33 cellular contexts compared by ENCODE assay signal in genomic region chr16:13554643-13555042, GRCh38.
"Had no signal": no experiment of that assay in that cellular context is flagged by ENCODE, and none has a peak within 500 bp of the region (broad histone marks: within the 10 kb centered on the region; RNA-seq: fewer than 3 reads in every experiment).

No MANE protein-coding gene starts in this region.

- H3K9me3 ChIP-seq: adrenal gland, ascending aorta, body of pancreas, breast epithelium had no signal

- H3K4me3 ChIP-seq: adrenal gland, ascending aorta, body of pancreas, breast epithelium, cardiac muscle cell had no signal

- ATAC-seq: activated naive CD4-positive, alpha-beta T cell treated with anti-CD3 and anti-CD28 coated beads, Interleukin-2, amount 50 U/mL, for 72 hours; activated naive CD8-positive, alpha-beta T cell treated with anti-CD3 and anti-CD28 coated beads, Interleukin-2, amount 50 U/mL, for 24 hours; activated T-cell treated with anti-CD3 and anti-CD28 coated beads, Interleukin-2, amount 50 U/mL, for 4 hours; activated T-cell treated with anti-CD3 and anti-CD28 coated beads, Interleukin-2, amount 50 U/mL, for 72 hours; activated T-helper 17 cell treated with anti-CD3 and anti-CD28 coated beads, Interleukin-2, amount 50 U/mL, for 72 hours; body of pancreas had no signal

- H3K27me3 ChIP-seq: ascending aorta, body of pancreas, brain microvascular endothelial cell, breast epithelium, cardiac muscle cell had no signal

- FAIRE-seq: astrocyte, bronchial epithelial cell had no signal

- H3K27ac ChIP-seq: adrenal gland, ascending aorta, body of pancreas, brain microvascular endothelial cell, breast epithelium, cardiac muscle cell had no signal

- H3K4me1 ChIP-seq: adrenal gland, ascending aorta, body of pancreas, breast epithelium had no signal

- DNase-seq: activated effector memory CD4-positive, alpha-beta T cell treated with anti-CD3 and anti-CD28 coated beads, Interleukin-2, amount 50 U/mL, for 16 hours; activated effector memory CD4-positive, alpha-beta T cell treated with Interleukin-2 at 50 U/mL for 16 hours; activated gamma-delta T cell; activated gamma-delta T cell treated with Interleukin-2 at 50 U/mL for 16 hours; activated naive CD4-positive, alpha-beta T cell; activated naive CD4-positive, alpha-beta T cell treated with anti-CD3 and anti-CD28 coated beads for 36 hours; activated naive CD4-positive, alpha-beta T cell treated with anti-CD3 and anti-CD28 coated beads, Interleukin-2, amount 10 ng/mL, durations not matched to agents 7 days and 5 days; activated naive CD4-positive, alpha-beta T cell treated with anti-CD3 and anti-CD28 coated beads, Interleukin-2, amount 50 U/mL, for 16 hours; activated naive CD4-positive, alpha-beta T cell treated with Interleukin-2 at 50 U/mL for 16 hours; activated naive CD8-positive, alpha-beta T cell treated with anti-CD3 and anti-CD28 coated beads for 36 hours; activated naive CD8-positive, alpha-beta T cell treated with anti-CD3 and anti-CD28 coated beads, Interleukin-2, amount 10 ng/mL, durations not matched to agents 7 days and 5 days; activated naive CD8-positive, alpha-beta T cell treated with anti-CD3 and anti-CD28 coated beads, Interleukin-2, amount 50 U/mL, for 24 hours; activated T-cell treated with anti-CD3 and anti-CD28 coated beads, Interleukin-2, amount 50 U/mL, for 24 hours; activated T-cell treated with anti-CD3 and anti-CD28 coated beads, Interleukin-2, amount 50 U/mL, for 4 hours; activated T-cell treated with anti-CD3 and anti-CD28 coated beads, Interleukin-2, amount 50 U/mL, for 48 hours; activated T-cell treated with anti-CD3 and anti-CD28 coated beads, Interleukin-2, amount 50 U/mL, for 72 hours; adrenal gland; amniotic stem cell; amygdala; anterior cingulate cortex; aorta; body of pancreas; brain microvascular endothelial cell; caudate nucleus; central memory CD4-positive, alpha-beta T cell; cerebellar nuclear complex had no signal

- H3K36me3 ChIP-seq: adrenal gland, ascending aorta, brain microvascular endothelial cell, breast epithelium, cardiac muscle cell had no signal
